Comparison of ENCODE assay signal across 20 cellular contexts in the genomic region with DNA sequence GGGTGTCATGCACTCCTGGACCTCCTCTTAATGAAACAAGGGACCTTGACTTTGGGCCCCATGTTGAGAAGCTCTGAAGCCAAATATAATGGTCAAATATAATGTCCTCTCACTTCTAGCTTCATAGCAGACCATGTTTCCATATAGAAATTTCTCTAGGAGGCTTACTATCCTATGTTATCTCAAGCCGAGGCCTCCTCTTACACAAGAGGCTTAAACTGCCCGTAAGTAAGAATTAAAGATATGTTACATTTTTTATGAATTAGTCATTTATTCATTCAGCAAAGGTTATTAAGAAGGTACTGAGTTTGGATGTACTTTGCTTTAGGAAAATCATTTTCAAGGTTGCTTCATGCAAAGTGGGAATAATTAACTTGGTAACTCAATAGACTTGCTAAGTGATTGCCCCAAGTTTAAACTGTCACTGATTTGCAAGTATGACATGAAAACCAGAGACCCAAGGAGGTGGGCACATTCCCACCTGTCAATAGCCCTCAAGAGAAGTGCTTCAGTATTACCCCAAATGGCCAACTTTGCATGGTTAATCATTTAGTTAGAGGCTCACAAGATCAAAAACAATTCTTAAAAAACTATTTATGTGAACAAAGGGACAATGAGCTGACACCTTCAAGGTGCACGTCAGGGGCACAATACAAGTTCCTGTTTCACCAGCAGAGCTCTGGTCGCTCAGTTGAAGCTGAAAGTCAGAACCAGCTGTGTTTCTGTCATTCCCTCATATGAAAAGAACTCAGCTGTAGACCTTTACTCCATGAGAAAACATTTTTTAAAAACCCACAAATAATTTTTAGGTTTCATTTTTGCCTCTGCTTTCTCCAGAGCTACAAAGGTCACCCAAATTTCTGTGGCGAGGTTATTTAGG. TPM values are rescaled to one million over a fixed set of nuclear protein-coding genes. Genes with fewer than 3 reads are reported as not detected.
A peak's percentile ranks its signal among the peaks of the same experiment; 100 is the strongest.
DNase-seq lines count a peak whose midpoint lies in the region; ATAC-seq and TF ChIP-seq lines count a peak whose summit lies in the region.
"Had no signal": no experiment of that assay in that cellular context is flagged by ENCODE, and none has a peak within 500 bp of the region (broad histone marks: within the 10 kb centered on the region; RNA-seq: fewer than 3 reads in every experiment).

No MANE protein-coding gene starts in this region.

- H2AK9ac ChIP-seq in IMR-90 (replicated peaks; ENCODE audit: low read depth, low read length, poor library complexity) = no peak overlapping the region

- peaks cover 26% of the 10 kb centered on the region for H3K4me1 ChIP-seq in IMR-90 (ENCODE audit: control insufficient read depth, insufficient read depth, low read length)
- H3K4me1 ChIP-seq in vagina = no peaks in the 10 kb centered on the region

- H3K18ac ChIP-seq in IMR-90 (ENCODE audit: low read depth, low read length) = no peak overlapping the region

- H2BK20ac ChIP-seq in IMR-90 (ENCODE audit: low read depth, low read length) = no peak overlapping the region

- in situ Hi-C loops in IMR-90 (cut with MboI; ENCODE audit: low sequenced_read_pairs) = no loop called here

- H4K91ac ChIP-seq in IMR-90 (ENCODE audit: insufficient read depth, low read depth, low read length) = no peak overlapping the region

- H2BK5ac ChIP-seq in IMR-90 (ENCODE audit: low read depth, low read length, poor library complexity, severe bottlenecking) = peak overlapping the region; percentile 29

- no peak overlapping the region for H2BK120ac ChIP-seq in IMR-90 (ENCODE audit: low read depth, low read length)

- H3K27ac ChIP-seq in IMR-90 (ENCODE audit: insufficient read depth, low read length) (no peak overlapping the region), vagina (no peak overlapping the region)
- H3K27ac ChIP-seq: SK-N-MC had no signal

- H4K20me1 ChIP-seq in IMR-90 (ENCODE audit: insufficient read depth, low read length) = peaks cover 94% of the 10 kb centered on the region

- CTCF ChIA-PET in IMR-90 (lab: Yijun Ruan, JAX) = interaction anchor here (1.0 kb wide), 1 partner anchor 33 kb away, joined by 3 read pairs; no protein-coding TSS in a partner anchor

- no peak overlapping the region for H3K9ac ChIP-seq in IMR-90 (ENCODE audit: low read depth, low read length)

- H3K4me3 ChIP-seq in IMR-90 (ENCODE audit: insufficient read depth, low read depth, low read length) (no peak overlapping the region), vagina (no peak overlapping the region)
- H3K4me3 ChIP-seq: GM23338, MG63, SK-N-MC had no signal

- no peak overlapping the region for H2AK5ac ChIP-seq in IMR-90 (ENCODE audit: low read depth, low read length)

- no peak overlapping the region for H2AFZ ChIP-seq in IMR-90 (replicated peaks; ENCODE audit: low read length, poor library complexity)
- H2AFZ ChIP-seq: GM23338 had no signal

- TF ChIP-seq POLR2A in IMR-90 (IDR thresholded peaks at IDR 0.05; ENCODE audit: low read depth, low read length) (0 out of 2 replicates have a peak, but pooled peaks have one; percentile 11), vagina (IDR thresholded peaks at IDR 0.05) (no peak)

- no CpG with 5 or more reads among the region's 5 CpGs for WGBS in IMR-90 (ENCODE audit: extremely low coverage in 2 of 2, insufficient read length in 1 of 2), 2 experiments

- POLR2A ChIA-PET in IMR-90 (lab: Charles Lee; ENCODE audit: unreplicated experiment) = no interaction called here

- no peaks in the 10 kb centered on the region for H3K9me3 ChIP-seq in IMR-90 (ENCODE audit: control insufficient read depth, insufficient read depth, low read length)
- H3K9me3 ChIP-seq in vagina = no peaks in the 10 kb centered on the region
- H3K9me3 ChIP-seq: MG63 had no signal

- H3K27me3 ChIP-seq in IMR-90 (ENCODE audit: control insufficient read depth, insufficient read depth, low read length) = no peaks in the 10 kb centered on the region
- no peaks in the 10 kb centered on the region for H3K27me3 ChIP-seq in vagina
- H3K27me3 ChIP-seq: MG63 had no signal

- DNase-seq in IMR-90 = no peak
- DNase-seq in iris pigment epithelial cell (ENCODE audit: low read depth) = peak; percentile 68
- DNase-seq in vagina (ENCODE audit: extremely low spot score in 2 of 2) = no peak
- DNase-seq in iPS-NIHi11 (ENCODE audit: low spot score) = no peak
- DNase-seq: CD4-positive, CD25-positive, alpha-beta regulatory T cell; DMS53; MG63; NCI-H1105; NCI-H187; NCI-H2171; NCI-H774 had no signal

- no peak overlapping the region for H2BK15ac ChIP-seq in IMR-90 (ENCODE audit: low read depth, low read length)

- no peak overlapping the region for H3K56ac ChIP-seq in IMR-90 (ENCODE audit: extremely low read depth, insufficient read depth, low read length)

- BruUV-seq in IMR-90 (replicated peaks; lab: Mats Ljungman, UMichigan) = no TSS peak

- no peak overlapping the region for H4K8ac ChIP-seq in IMR-90 (ENCODE audit: low read depth in 2 of 2, low read length in 2 of 2)

- H4K5ac ChIP-seq in IMR-90 (ENCODE audit: low read depth, low read length) = no peak overlapping the region

- no peak overlapping the region for H3K23ac ChIP-seq in IMR-90 (ENCODE audit: low read depth, low read length)

- H3K4ac ChIP-seq in IMR-90 (ENCODE audit: low read depth, low read length) = no peak overlapping the region

- TF ChIP-seq CTCF in IMR-90 (conservative IDR thresholded peaks at IDR 0.05; ENCODE audit: low read depth, low read length) (no peak), vagina (IDR thresholded peaks at IDR 0.05) (no peak)

- dilution Hi-C loops in IMR-90 (cut with HindIII; ENCODE audit: low sequenced_read_pairs, unreplicated experiment) = no loop called here

- ATAC-seq in GM18511 (IDR thresholded peaks at IDR 0.05; ENCODE audit: unreplicated experiment) (peak; percentile 59), GM21619 (IDR thresholded peaks at IDR 0.05; ENCODE audit: unreplicated experiment) (peak; percentile 51), IMR-90 (ENCODE audit: low read depth) (no peak), GM18517 (IDR thresholded peaks at IDR 0.05; ENCODE audit: unreplicated experiment) (no peak), GM19023 (IDR thresholded peaks at IDR 0.05; ENCODE audit: unreplicated experiment) (no peak)
- ATAC-seq: GM23338, HepG2, Panc1, Right ventricle myocardium inferior had no signal

- intact Hi-C loops in IMR-90 (cut with micrococcal nuclease) (no loop called here), vagina (cut with DNase I) (no loop called here)

- H3K4me2 ChIP-seq in IMR-90 (ENCODE audit: low read depth, low read length) = peak overlapping the region; percentile 59; the same call in 1 of the 2 replicates
- H3K4me2 ChIP-seq: GM23338 had no signal

- TF ChIP-seq RAD21 in IMR-90 (IDR thresholded peaks at IDR 0.05; ENCODE audit: low read length) = no peak

- H3K79me1 ChIP-seq in IMR-90 (ENCODE audit: low read depth in 1 of 2, low read length in 2 of 2) = peaks cover 0 to 66% of the 10 kb centered on the region in 2 experiments; a peak in 2 of 4 replicates

- peaks cover 26% of the 10 kb centered on the region for H3K9me1 ChIP-seq in IMR-90 (ENCODE audit: insufficient read depth, low read length)

- H3K36me3 ChIP-seq in IMR-90 (ENCODE audit: control insufficient read depth, insufficient read depth, low read length) (peaks cover 25% of the 10 kb centered on the region), vagina (no peaks in the 10 kb centered on the region)

- H3K14ac ChIP-seq in IMR-90 (replicated peaks; ENCODE audit: low read depth, low read length) = no peak overlapping the region

TF ChIP-seq in IMR-90, 13 proteins besides CTCF, POLR2A, EP300 and RAD21:
- TF ChIP-seq CEBPB (IDR thresholded peaks at IDR 0.05; ENCODE audit: low read depth, low read length) = peak; percentile 33; the same call in 1 of the 2 replicates
- TF ChIP-seq, protein P1, sequence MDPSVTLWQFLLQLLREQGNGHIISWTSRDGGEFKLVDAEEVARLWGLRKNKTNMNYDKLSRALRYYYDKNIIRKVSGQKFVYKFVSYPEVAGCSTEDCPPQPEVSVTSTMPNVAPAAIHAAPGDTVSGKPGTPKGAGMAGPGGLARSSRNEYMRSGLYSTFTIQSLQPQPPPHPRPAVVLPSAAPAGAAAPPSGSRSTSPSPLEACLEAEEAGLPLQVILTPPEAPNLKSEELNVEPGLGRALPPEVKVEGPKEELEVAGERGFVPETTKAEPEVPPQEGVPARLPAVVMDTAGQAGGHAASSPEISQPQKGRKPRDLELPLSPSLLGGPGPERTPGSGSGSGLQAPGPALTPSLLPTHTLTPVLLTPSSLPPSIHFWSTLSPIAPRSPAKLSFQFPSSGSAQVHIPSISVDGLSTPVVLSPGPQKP (IDR thresholded peaks at IDR 0.05; ENCODE audit: borderline replicate concordance, low read depth, low read length) = no peak
TF ChIP-seq in IMR-90: peak in this region for 1.

RNA-seq across cellular contexts. Expression of a gene that starts 20.9 kb away (rescaled TPM):
- total RNA-seq in IMR-90 (2012; rRNA removed) = 152 and 174 TPM in 2 replicates
- 91.9 and 94.8 TPM in 2 replicates for polyA plus RNA-seq in IMR-90 (2012; rRNA removed)
- 50.7 and 60.1 TPM in 2 replicates for polyA plus RNA-seq in IMR-90 (2012; cell fraction: cytosol; rRNA removed)
- polyA plus RNA-seq in IMR-90 (2012; cell fraction: nucleus; rRNA removed; ENCODE audit: low replicate concordance) = 65.9 and 184 TPM in 2 replicates
- total RNA-seq in vagina = 0.25 TPM
- total RNA-seq: CD4-positive, CD25-positive, alpha-beta regulatory T cell had no signal
- polyA plus RNA-seq: CD4-positive, CD25-positive, alpha-beta regulatory T cell; HepG2 had no signal

Comparison
In these comparisons a context has a peak if more than half of its experiments do, and no peak if none do; other contexts are left out.
1. ATAC-seq: peak in GM18511 (single experiment) and GM21619 (single experiment); none in IMR-90 (single experiment), GM18517 (single experiment) and GM19023 (single experiment).
2. RNA of a gene that starts 20.9 kb away (total RNA-seq): 152 to 174 TPM in IMR-90; 0.25 TPM in vagina (single experiment); every median in the first group is over 100 times any median in the second.